Comparison of ENCODE assay signal across 12 cellular contexts in genomic region chr9:69898714-69899209, GRCh38.
A peak's percentile ranks its signal among the peaks of the same experiment; 100 is the strongest.
DNase-seq lines count a peak whose midpoint lies in the region; TF ChIP-seq lines count a peak whose summit lies in the region.
"Had no signal": no experiment of that assay in that cellular context is flagged by ENCODE, and none has a peak within 500 bp of the region (broad histone marks: within the 10 kb centered on the region; RNA-seq: fewer than 3 reads in every experiment).

No MANE protein-coding gene starts in this region.

- no peaks in the 10 kb centered on the region for H3K27me3 ChIP-seq in kidney epithelial cell (ENCODE audit: control insufficient read depth, insufficient read depth, low read length)
- H3K27me3 ChIP-seq: right atrium auricular region, stomach had no signal

- peak; percentile 45 for DNase-seq in AG08396 (ENCODE audit: low spot score)
- DNase-seq in HPDE6-E6E7 (ENCODE audit: extremely low spot score), result peak; percentile 38
- DNase-seq in brain pericyte (ENCODE audit: low read depth, low spot score), result peak; percentile 46
- DNase-seq in kidney epithelial cell (ENCODE audit: low read depth), result peak; percentile 95
- DNase-seq in COR-L47 (lab: John Stamatoyannopoulos, UW), result no peak
- no peak for DNase-seq in mucosa of gallbladder (ENCODE audit: low spot score)
- DNase-seq in activated CD4-positive, alpha-beta T cell treated with anti-CD3 and anti-CD28 coated beads, Interleukin-2, amount 50 U/mL, for 48 hours, result no peak
- no peak for DNase-seq in activated CD8-positive, alpha-beta memory T cell treated with anti-CD3 and anti-CD28 coated beads for 24 hours
- DNase-seq: activated effector memory CD4-positive, alpha-beta T cell treated with Interleukin-2 at 50 U/mL for 16 hours; NCI-H2227 treated with DMSO at 0.1 percent for 48 hours; stomach had no signal

- H3K4me3 ChIP-seq in kidney epithelial cell (ENCODE audit: low read depth, low read length), result no peak overlapping the region
- H3K4me3 ChIP-seq: right atrium auricular region, stomach had no signal

- no peak for TF ChIP-seq CTCF in kidney epithelial cell (IDR thresholded peaks at IDR 0.05; ENCODE audit: insufficient read depth, low read length, poor library complexity, severe bottlenecking)

- no peaks in the 10 kb centered on the region for H3K36me3 ChIP-seq in kidney epithelial cell (ENCODE audit: control insufficient read depth, insufficient read depth, low read length)
- H3K36me3 ChIP-seq: right atrium auricular region, stomach had no signal

Comparison
In these comparisons a context has a peak if more than half of its experiments do, and no peak if none do; other contexts are left out.
1. DNase-seq: peak in AG08396 (single experiment), HPDE6-E6E7 (single experiment), brain pericyte (single experiment) and kidney epithelial cell (single experiment); none in COR-L47 (single experiment), mucosa of gallbladder (single experiment), activated CD4-positive, alpha-beta T cell treated with anti-CD3 and anti-CD28 coated beads, Interleukin-2, amount 50 U/mL, for 48 hours (0 of 2) and activated CD8-positive, alpha-beta memory T cell treated with anti-CD3 and anti-CD28 coated beads for 24 hours (single experiment).